Comparison of ENCODE assay signal across 2 cellular contexts in the genomic region with DNA sequence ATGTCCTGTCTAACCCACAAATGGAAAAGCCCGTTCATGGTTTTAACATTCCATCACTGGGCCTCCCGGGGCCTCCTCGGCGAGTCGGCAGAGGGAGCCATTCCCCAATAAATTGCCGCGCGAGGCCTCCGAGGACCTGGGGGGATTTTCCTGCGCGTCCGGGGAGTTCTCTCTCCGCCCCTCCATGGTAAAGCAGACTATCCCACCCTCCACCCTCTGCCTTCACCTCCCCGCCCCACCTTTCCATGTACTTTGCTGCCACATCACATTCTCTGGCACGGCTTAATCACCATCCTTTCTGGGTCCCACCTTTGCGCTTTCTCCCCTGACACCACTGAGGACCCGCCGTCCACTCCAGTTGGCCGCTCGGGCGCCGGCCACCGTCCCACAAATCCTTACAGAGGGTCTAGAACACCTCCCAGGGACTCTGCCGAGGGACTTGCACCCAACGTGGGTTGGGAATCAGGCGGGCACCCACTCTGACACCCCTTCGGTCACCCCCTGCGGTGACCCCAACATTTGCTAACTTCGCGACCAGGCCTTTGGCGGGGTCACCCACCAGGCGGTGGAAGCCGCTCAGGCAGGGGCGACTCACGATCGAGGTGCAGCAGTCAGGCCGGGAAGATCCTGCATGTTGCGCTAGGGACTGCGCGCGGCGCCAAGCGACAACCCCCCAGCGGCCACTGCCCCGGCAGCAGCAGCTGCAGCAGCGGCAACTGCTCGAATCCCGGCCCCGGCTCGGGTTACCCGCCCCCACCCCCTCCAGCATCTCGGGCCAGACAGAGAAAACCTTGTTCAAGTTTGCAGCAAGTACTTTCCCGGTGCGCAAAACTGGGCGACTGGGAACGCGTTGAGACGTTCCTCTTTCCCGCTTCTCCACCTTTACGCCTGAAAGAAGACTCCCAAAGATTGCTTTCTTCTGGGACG.
TF ChIP-seq lines count a peak whose summit lies in the region.

Gene MEGF10 (plus strand): TSS at position 778 of the 927 bp plus-strand sequence. CDS start 40,513 bp downstream, outside the sequence.

TF ChIP-seq in HEK293, 187 proteins besides CTCF, POLR2A, EP300 and RAD21 (continued from another document and continues in another):
- TF ChIP-seq, protein P1, sequence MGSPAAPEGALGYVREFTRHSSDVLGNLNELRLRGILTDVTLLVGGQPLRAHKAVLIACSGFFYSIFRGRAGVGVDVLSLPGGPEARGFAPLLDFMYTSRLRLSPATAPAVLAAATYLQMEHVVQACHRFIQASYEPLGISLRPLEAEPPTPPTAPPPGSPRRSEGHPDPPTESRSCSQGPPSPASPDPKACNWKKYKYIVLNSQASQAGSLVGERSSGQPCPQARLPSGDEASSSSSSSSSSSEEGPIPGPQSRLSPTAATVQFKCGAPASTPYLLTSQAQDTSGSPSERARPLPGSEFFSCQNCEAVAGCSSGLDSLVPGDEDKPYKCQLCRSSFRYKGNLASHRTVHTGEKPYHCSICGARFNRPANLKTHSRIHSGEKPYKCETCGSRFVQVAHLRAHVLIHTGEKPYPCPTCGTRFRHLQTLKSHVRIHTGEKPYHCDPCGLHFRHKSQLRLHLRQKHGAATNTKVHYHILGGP (tag by site-specific recombination; IDR thresholded peaks at IDR 0.05), result no peak
- TF ChIP-seq KLF17 (tag by site-specific recombination; IDR thresholded peaks at IDR 0.05) (no peak; the same call in 1 of the 2 replicates), ZNF239 (tag by site-specific recombination; IDR thresholded peaks at IDR 0.05) (no peak), HOXD13 (CRISPR knock-in tag; IDR thresholded peaks at IDR 0.05; ENCODE audit: borderline replicate concordance) (no peak), BCL11B (tag by site-specific recombination; IDR thresholded peaks at IDR 0.05; ENCODE audit: low read depth) (no peak), ZNF10 (tag by site-specific recombination; IDR thresholded peaks at IDR 0.05) (peak; percentile 89), ZNF660 (tag by site-specific recombination; IDR thresholded peaks at IDR 0.05) (peak; percentile 38), ZSCAN5A (tag by site-specific recombination; IDR thresholded peaks at IDR 0.05) (no peak), SCRT2 (tag by site-specific recombination; IDR thresholded peaks at IDR 0.05) (peak; percentile 82), YY1 (tag by site-specific recombination; IDR thresholded peaks at IDR 0.05) (no peak), ZNF624 (tag by site-specific recombination; IDR thresholded peaks at IDR 0.05) (no peak), ZBTB1 (tag by site-specific recombination; IDR thresholded peaks at IDR 0.05) (no peak), ZNF138 (tag by site-specific recombination; IDR thresholded peaks at IDR 0.05; ENCODE audit: borderline replicate concordance) (no peak), FEZF1 (tag by site-specific recombination; IDR thresholded peaks at IDR 0.05) (0 out of 2 replicates have a peak, but pooled peaks have one; percentile 8), ZNF473 (tag by site-specific recombination; IDR thresholded peaks at IDR 0.05) (no peak), SCRT1 (tag by site-specific recombination; IDR thresholded peaks at IDR 0.05; ENCODE audit: borderline replicate concordance) (no peak), ZNF341 (tag by site-specific recombination; IDR thresholded peaks at IDR 0.05; ENCODE audit: low read depth) (peak; percentile 98)
- TF ChIP-seq, protein P2, sequence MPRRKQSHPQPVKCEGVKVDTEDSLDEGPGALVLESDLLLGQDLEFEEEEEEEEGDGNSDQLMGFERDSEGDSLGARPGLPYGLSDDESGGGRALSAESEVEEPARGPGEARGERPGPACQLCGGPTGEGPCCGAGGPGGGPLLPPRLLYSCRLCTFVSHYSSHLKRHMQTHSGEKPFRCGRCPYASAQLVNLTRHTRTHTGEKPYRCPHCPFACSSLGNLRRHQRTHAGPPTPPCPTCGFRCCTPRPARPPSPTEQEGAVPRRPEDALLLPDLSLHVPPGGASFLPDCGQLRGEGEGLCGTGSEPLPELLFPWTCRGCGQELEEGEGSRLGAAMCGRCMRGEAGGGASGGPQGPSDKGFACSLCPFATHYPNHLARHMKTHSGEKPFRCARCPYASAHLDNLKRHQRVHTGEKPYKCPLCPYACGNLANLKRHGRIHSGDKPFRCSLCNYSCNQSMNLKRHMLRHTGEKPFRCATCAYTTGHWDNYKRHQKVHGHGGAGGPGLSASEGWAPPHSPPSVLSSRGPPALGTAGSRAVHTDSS (tag by site-specific recombination; IDR thresholded peaks at IDR 0.05), result no peak
- TF ChIP-seq, protein P3, sequence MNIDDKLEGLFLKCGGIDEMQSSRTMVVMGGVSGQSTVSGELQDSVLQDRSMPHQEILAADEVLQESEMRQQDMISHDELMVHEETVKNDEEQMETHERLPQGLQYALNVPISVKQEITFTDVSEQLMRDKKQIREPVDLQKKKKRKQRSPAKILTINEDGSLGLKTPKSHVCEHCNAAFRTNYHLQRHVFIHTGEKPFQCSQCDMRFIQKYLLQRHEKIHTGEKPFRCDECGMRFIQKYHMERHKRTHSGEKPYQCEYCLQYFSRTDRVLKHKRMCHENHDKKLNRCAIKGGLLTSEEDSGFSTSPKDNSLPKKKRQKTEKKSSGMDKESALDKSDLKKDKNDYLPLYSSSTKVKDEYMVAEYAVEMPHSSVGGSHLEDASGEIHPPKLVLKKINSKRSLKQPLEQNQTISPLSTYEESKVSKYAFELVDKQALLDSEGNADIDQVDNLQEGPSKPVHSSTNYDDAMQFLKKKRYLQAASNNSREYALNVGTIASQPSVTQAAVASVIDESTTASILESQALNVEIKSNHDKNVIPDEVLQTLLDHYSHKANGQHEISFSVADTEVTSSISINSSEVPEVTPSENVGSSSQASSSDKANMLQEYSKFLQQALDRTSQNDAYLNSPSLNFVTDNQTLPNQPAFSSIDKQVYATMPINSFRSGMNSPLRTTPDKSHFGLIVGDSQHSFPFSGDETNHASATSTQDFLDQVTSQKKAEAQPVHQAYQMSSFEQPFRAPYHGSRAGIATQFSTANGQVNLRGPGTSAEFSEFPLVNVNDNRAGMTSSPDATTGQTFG (tag by site-specific recombination; IDR thresholded peaks at IDR 0.05; ENCODE audit: borderline replicate concordance), result no peak

TF ChIP-seq in SK-N-SH, 30 proteins besides CTCF, POLR2A, EP300 and RAD21 (continued from another document):
- TF ChIP-seq REST (IDR thresholded peaks at IDR 0.05; ENCODE audit: low read depth, low read length), result no peak
- 0 out of 2 replicates have a peak, but pooled peaks have one; percentile 22 for TF ChIP-seq NRF1 (IDR thresholded peaks at IDR 0.05; ENCODE audit: low read depth, low read length)
- no peak for TF ChIP-seq MXI1 (IDR thresholded peaks at IDR 0.05; ENCODE audit: low read depth, low read length)
- TF ChIP-seq, protein P4, sequence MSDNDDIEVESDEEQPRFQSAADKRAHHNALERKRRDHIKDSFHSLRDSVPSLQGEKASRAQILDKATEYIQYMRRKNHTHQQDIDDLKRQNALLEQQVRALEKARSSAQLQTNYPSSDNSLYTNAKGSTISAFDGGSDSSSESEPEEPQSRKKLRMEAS (IDR thresholded peaks at IDR 0.05; ENCODE audit: low read depth), result no peak
- TF ChIP-seq TCF12 (IDR thresholded peaks at IDR 0.05), result no peak
- TF ChIP-seq GABPA (IDR thresholded peaks at IDR 0.05; ENCODE audit: low read depth), result no peak
- TF ChIP-seq CHD2 (IDR thresholded peaks at IDR 0.05; ENCODE audit: low read length, partially characterized antibody), result no peak
- TF ChIP-seq, protein P5, sequence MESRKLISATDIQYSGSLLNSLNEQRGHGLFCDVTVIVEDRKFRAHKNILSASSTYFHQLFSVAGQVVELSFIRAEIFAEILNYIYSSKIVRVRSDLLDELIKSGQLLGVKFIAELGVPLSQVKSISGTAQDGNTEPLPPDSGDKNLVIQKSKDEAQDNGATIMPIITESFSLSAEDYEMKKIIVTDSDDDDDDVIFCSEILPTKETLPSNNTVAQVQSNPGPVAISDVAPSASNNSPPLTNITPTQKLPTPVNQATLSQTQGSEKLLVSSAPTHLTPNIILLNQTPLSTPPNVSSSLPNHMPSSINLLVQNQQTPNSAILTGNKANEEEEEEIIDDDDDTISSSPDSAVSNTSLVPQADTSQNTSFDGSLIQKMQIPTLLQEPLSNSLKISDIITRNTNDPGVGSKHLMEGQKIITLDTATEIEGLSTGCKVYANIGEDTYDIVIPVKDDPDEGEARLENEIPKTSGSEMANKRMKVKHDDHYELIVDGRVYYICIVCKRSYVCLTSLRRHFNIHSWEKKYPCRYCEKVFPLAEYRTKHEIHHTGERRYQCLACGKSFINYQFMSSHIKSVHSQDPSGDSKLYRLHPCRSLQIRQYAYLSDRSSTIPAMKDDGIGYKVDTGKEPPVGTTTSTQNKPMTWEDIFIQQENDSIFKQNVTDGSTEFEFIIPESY (IDR thresholded peaks at IDR 0.05; ENCODE audit: borderline replicate concordance, low read depth), result no peak
- peak; percentile 96 for TF ChIP-seq SMC3 (IDR thresholded peaks at IDR 0.05; ENCODE audit: low read depth, low read length)
- TF ChIP-seq TAF1 (IDR thresholded peaks at IDR 0.05; ENCODE audit: borderline replicate concordance, low read depth, low read length), result 0 out of 2 replicates have a peak, but pooled peaks have one; percentile 13
